22 cellular contexts compared by ENCODE assay signal in the genomic region with DNA sequence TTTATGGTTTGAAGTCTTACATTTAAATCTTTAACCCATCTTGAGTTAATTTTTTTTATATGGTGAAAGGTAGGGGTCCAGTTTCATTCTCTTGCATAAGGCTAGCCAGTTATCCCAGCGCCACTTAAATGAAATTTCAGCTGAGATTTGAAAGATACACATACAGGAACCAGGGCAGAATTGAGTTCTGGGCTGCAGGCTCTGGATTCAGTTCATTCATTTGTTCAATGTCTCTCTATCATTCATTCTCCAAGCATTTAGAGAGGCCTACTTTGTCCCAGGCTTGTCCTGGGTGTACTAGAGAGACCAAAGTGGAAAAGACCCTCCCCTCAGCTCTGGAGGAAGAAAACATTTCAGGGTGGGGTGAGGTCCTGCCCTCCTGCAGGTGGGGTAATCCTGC. TPM values are rescaled to one million over a fixed set of nuclear protein-coding genes. Genes with fewer than 3 reads are reported as not detected.
"Had no signal": no experiment of that assay in that cellular context is flagged by ENCODE, and none has a peak within 500 bp of the region (broad histone marks: within the 10 kb centered on the region; RNA-seq: fewer than 3 reads in every experiment).

No MANE protein-coding gene starts in this region.

- H3K9ac ChIP-seq: neural progenitor cell had no signal

- H3K9me3 ChIP-seq: gastroesophageal sphincter, heart right ventricle, pancreas, sigmoid colon, tibial nerve, vagina had no signal

- H3K4me3 ChIP-seq: dorsolateral prefrontal cortex, gastroesophageal sphincter, neural progenitor cell, pancreas, sigmoid colon, tibial nerve, vagina had no signal

- H3K4me3 Mint-ChIP-seq: activated CD8-positive, alpha-beta T cell treated with anti-CD3 and anti-CD28 coated beads for 36 hours; activated naive CD8-positive, alpha-beta T cell treated with anti-CD3 and anti-CD28 coated beads, Interleukin-2, amount 10 ng/mL, durations not matched to agents 7 days and 5 days; endodermal cell; T-helper 1 cell treated with Interleukin-12 subunit alpha and Interleukin-12 subunit beta and Interleukin-4 antibody, amounts not matched to agents 30 μg/mL and 1 μg/mL, for 36 hours had no signal

- H3K27ac ChIP-seq: gastroesophageal sphincter, heart right ventricle, neural progenitor cell, pancreas, sigmoid colon, tibial nerve, vagina had no signal

- H3K27me3 ChIP-seq: vagina had no signal

- H3K36me3 Mint-ChIP-seq: activated naive CD8-positive, alpha-beta T cell treated with anti-CD3 and anti-CD28 coated beads, Interleukin-2, amount 10 ng/mL, durations not matched to agents 7 days and 5 days; neural progenitor cell had no signal

- ATAC-seq: activated CD8-positive, alpha-beta T cell treated with anti-CD3 and anti-CD28 coated beads for 36 hours; gastroesophageal sphincter; pancreas had no signal

- H3K36me3 ChIP-seq: gastroesophageal sphincter, heart right ventricle, neural progenitor cell, pancreas, sigmoid colon, tibial nerve, vagina had no signal

- H3K27ac Mint-ChIP-seq: activated CD8-positive, alpha-beta T cell treated with anti-CD3 and anti-CD28 coated beads for 36 hours; activated naive CD8-positive, alpha-beta T cell treated with anti-CD3 and anti-CD28 coated beads, Interleukin-2, amount 10 ng/mL, durations not matched to agents 7 days and 5 days; endodermal cell; neural progenitor cell; T-helper 1 cell treated with Interleukin-12 subunit alpha and Interleukin-12 subunit beta and Interleukin-4 antibody, amounts not matched to agents 30 μg/mL and 1 μg/mL, for 36 hours had no signal

- H3K9me3 Mint-ChIP-seq: activated CD8-positive, alpha-beta T cell treated with anti-CD3 and anti-CD28 coated beads for 36 hours; activated naive CD8-positive, alpha-beta T cell treated with anti-CD3 and anti-CD28 coated beads, Interleukin-2, amount 10 ng/mL, durations not matched to agents 7 days and 5 days; endodermal cell; neural progenitor cell; T-helper 1 cell treated with Interleukin-12 subunit alpha and Interleukin-12 subunit beta and Interleukin-4 antibody, amounts not matched to agents 30 μg/mL and 1 μg/mL, for 36 hours had no signal

- DNase-seq: activated CD4-positive, alpha-beta T cell treated with anti-CD3 and anti-CD28 coated beads for 48 hours; activated CD8-positive, alpha-beta memory T cell treated with anti-CD3 and anti-CD28 coated beads, Interleukin-2, amount 50 U/mL, for 4 hours; activated CD8-positive, alpha-beta T cell treated with anti-CD3 and anti-CD28 coated beads for 36 hours; activated gamma-delta T cell; activated naive CD8-positive, alpha-beta T cell treated with anti-CD3 and anti-CD28 coated beads, Interleukin-2, amount 10 ng/mL, durations not matched to agents 7 days and 5 days; activated T-cell treated with anti-CD3 and anti-CD28 coated beads, Interleukin-2, amount 50 U/mL, for 48 hours; endodermal cell; erythroblast; heart right ventricle; mammary epithelial cell; pancreas; sigmoid colon; stimulated activated CD4-positive, alpha-beta T cell treated with anti-CD3 and anti-CD28 coated beads, Interleukin-2, amount 100 ng/mL, for 48 hours; stimulated activated naive CD4-positive, alpha-beta T cell treated with Interleukin-2 at 50 U/mL for 16 hours had no signal

- H2AFZ ChIP-seq: neural progenitor cell had no signal

RNA-seq across cellular contexts. Expression of gene TRIM72, which starts 0.6 kb away (rescaled TPM):
- total RNA-seq: activated CD8-positive, alpha-beta T cell treated with anti-CD3 and anti-CD28 coated beads for 36 hours; activated naive CD8-positive, alpha-beta T cell treated with anti-CD3 and anti-CD28 coated beads, Interleukin-2, amount 10 ng/mL, durations not matched to agents 7 days and 5 days; chondrocyte; mammary epithelial cell; vagina had no signal
- polyA plus RNA-seq: mammary epithelial cell had no signal

RNA-seq across cellular contexts. Expression of gene PYDC1, which starts 3.6 kb away (rescaled TPM):
- total RNA-seq: activated CD8-positive, alpha-beta T cell treated with anti-CD3 and anti-CD28 coated beads for 36 hours; activated naive CD8-positive, alpha-beta T cell treated with anti-CD3 and anti-CD28 coated beads, Interleukin-2, amount 10 ng/mL, durations not matched to agents 7 days and 5 days; chondrocyte; endodermal cell; heart right ventricle; mammary epithelial cell; mucosa of gallbladder; pancreas; sigmoid colon; vagina had no signal
- polyA plus RNA-seq: heart right ventricle, mammary epithelial cell, pancreas had no signal

RNA-seq across cellular contexts. Expression of gene ITGAM, which starts 46.4 kb away (rescaled TPM):
- total RNA-seq: chondrocyte had no signal
